In genomic region chrX:54495814-54496516, GRCh38 we compare ENCODE assay signal across 8 cellular contexts. TPM values are rescaled to one million over a fixed set of nuclear protein-coding genes. Genes with fewer than 3 reads are reported as not detected.
A peak's percentile ranks its signal among the peaks of the same experiment; 100 is the strongest.
DNase-seq lines count a peak whose midpoint lies in the region; ATAC-seq and TF ChIP-seq lines count a peak whose summit lies in the region.

TSS of gene FGD1 (minus strand) at chrX:54496234. CDS start at chrX:54495432, 802 bp downstream.

- H3K36me3 Mint-ChIP-seq in Calu3 (ENCODE audit: insufficient read depth, unreplicated experiment) (peaks cover 8% of the 10 kb centered on the region), MCF 10A (ENCODE audit: insufficient read depth, unreplicated experiment) (no peaks in the 10 kb centered on the region)
- no peaks in the 10 kb centered on the region for H3K36me3 Mint-ChIP-seq in T-helper 1 cell treated with Interleukin-12 subunit alpha and Interleukin-12 subunit beta and Interleukin-4 antibody, amounts not matched to agents 30 μg/mL and 1 μg/mL, for 36 hours (ENCODE audit: low read depth)

- H3K4me3 Mint-ChIP-seq in Calu3 (ENCODE audit: low read depth, unreplicated experiment) (peak within 1 kb of the TSS; percentile 64), MCF 10A (ENCODE audit: unreplicated experiment) (peak within 1 kb of the TSS; percentile 74)
- peak within 1 kb of the TSS; percentile 76 for H3K4me3 Mint-ChIP-seq in T-helper 1 cell treated with Interleukin-12 subunit alpha and Interleukin-12 subunit beta and Interleukin-4 antibody, amounts not matched to agents 30 μg/mL and 1 μg/mL, for 36 hours

- H3K27ac Mint-ChIP-seq in Calu3 (ENCODE audit: unreplicated experiment) (peak within 1 kb of the TSS; percentile 14), MCF 10A (ENCODE audit: low read depth, unreplicated experiment) (peak within 1 kb of the TSS; percentile 40)
- H3K27ac Mint-ChIP-seq in T-helper 1 cell treated with Interleukin-12 subunit alpha and Interleukin-12 subunit beta and Interleukin-4 antibody, amounts not matched to agents 30 μg/mL and 1 μg/mL, for 36 hours: no peak within 1 kb of the TSS

- H3K4me3 ChIP-seq in iPS-18a (ENCODE audit: low read length) (peak within 1 kb of the TSS; percentile 68), skeletal muscle cell (ENCODE audit: low read depth, low read length) (peak within 1 kb of the TSS; percentile 63)

- H3K27me3 Mint-ChIP-seq in Calu3 (ENCODE audit: unreplicated experiment): peaks cover 70% of the 10 kb centered on the region
- H3K27me3 Mint-ChIP-seq in T-helper 1 cell treated with Interleukin-12 subunit alpha and Interleukin-12 subunit beta and Interleukin-4 antibody, amounts not matched to agents 30 μg/mL and 1 μg/mL, for 36 hours (ENCODE audit: low read depth): peaks cover 54% of the 10 kb centered on the region
- peaks cover 59% of the 10 kb centered on the region for H3K27me3 Mint-ChIP-seq in MCF 10A (ENCODE audit: insufficient read depth, unreplicated experiment)

- BruUV-seq in Calu3 (replicated peaks; lab: Mats Ljungman, UMichigan) (no TSS peak), MCF 10A (replicated peaks; lab: Mats Ljungman, UMichigan) (no TSS peak)

- H3K4me1 Mint-ChIP-seq in Calu3 (ENCODE audit: low read depth, unreplicated experiment): peaks cover 9% of the 10 kb centered on the region
- H3K4me1 Mint-ChIP-seq in T-helper 1 cell treated with Interleukin-12 subunit alpha and Interleukin-12 subunit beta and Interleukin-4 antibody, amounts not matched to agents 30 μg/mL and 1 μg/mL, for 36 hours (ENCODE audit: low read depth): peaks cover 5% of the 10 kb centered on the region
- no peaks in the 10 kb centered on the region for H3K4me1 Mint-ChIP-seq in MCF 10A (ENCODE audit: insufficient read depth, unreplicated experiment)

- CTCF ChIA-PET in Calu3 (lab: Charles Lee) (interaction anchor here (0.7 kb wide), 1 partner anchor 673 kb away, joined by 6 read pairs; no protein-coding TSS in a partner anchor), MCF 10A (lab: Yijun Ruan, JAX) (no interaction called here)

- DNase-seq in Calu3 (peak; percentile 71), LoVo (ENCODE audit: low spot score) (peak; percentile 69), MCF 10A (ENCODE audit: unreplicated experiment) (peak; percentile 58), skeletal muscle cell (ENCODE audit: low read depth) (peak; percentile 15), superior temporal gyrus (ENCODE audit: extremely low spot score) (no peak)

- H3K4me1 ChIP-seq in iPS-18a (ENCODE audit: control insufficient read depth, low read depth, low read length): peaks cover 8% of the 10 kb centered on the region

- no peaks in the 10 kb centered on the region for H3K36me3 ChIP-seq in iPS-18a (ENCODE audit: control insufficient read depth, low read depth, low read length)

- no peaks in the 10 kb centered on the region for H3K27me3 ChIP-seq in iPS-18a (ENCODE audit: control insufficient read depth, insufficient read depth, low read length)

- intact Hi-C loops in Calu3 (cut with micrococcal nuclease; ENCODE audit: unreplicated experiment) (no loop called here), MCF 10A (cut with micrococcal nuclease) (no loop called here)

- H3K9me3 ChIP-seq in iPS-18a (ENCODE audit: control insufficient read depth, low read depth, low read length): peaks cover 12% of the 10 kb centered on the region

- no peak for ATAC-seq in GM18517 (IDR thresholded peaks at IDR 0.05; ENCODE audit: unreplicated experiment)

- no peak within 1 kb of the TSS for H3K27ac ChIP-seq in iPS-18a (ENCODE audit: low read length)

- TF ChIP-seq CTCF in Calu3 (IDR thresholded peaks at IDR 0.05; ENCODE audit: unreplicated experiment) (no peak), MCF 10A (IDR thresholded peaks at IDR 0.05; ENCODE audit: unreplicated experiment) (no peak)

- H3K9me3 Mint-ChIP-seq in Calu3 (ENCODE audit: low read depth, unreplicated experiment): no peaks in the 10 kb centered on the region
- H3K9me3 Mint-ChIP-seq in T-helper 1 cell treated with Interleukin-12 subunit alpha and Interleukin-12 subunit beta and Interleukin-4 antibody, amounts not matched to agents 30 μg/mL and 1 μg/mL, for 36 hours: no peaks in the 10 kb centered on the region
- H3K9me3 Mint-ChIP-seq in MCF 10A (ENCODE audit: unreplicated experiment): no peaks in the 10 kb centered on the region

- peak within 1 kb of the TSS; percentile 52 for H3K9ac ChIP-seq in iPS-18a (ENCODE audit: low read length)

- POLR2A ChIA-PET in MCF 10A (lab: Yijun Ruan, JAX): interaction anchor here (0.9 to 2.2 kb wide), 2 partner anchors 34 to 56 kb away, joined by 6 to 8 read pairs; partner anchors contain the start of gene TSR2

RNA-seq across cellular contexts. Expression of gene FGD1, which starts in this region (rescaled TPM):
- total RNA-seq in Calu3 (2022) (0.59 and 0.97 TPM in 2 replicates), MCF 10A (2022) (13.9 and 15.6 TPM in 2 replicates)

Comparison
In these comparisons a context has a peak if more than half of its experiments do, and no peak if none do; other contexts are left out.
1. Peak in DNase-seq in Calu3; RNA of the gene not detected or under 1 TPM.